In genomic region chr16:9516444-9516843, GRCh38 we compare ENCODE assay signal across 29 cellular contexts.
"Had no signal": no experiment of that assay in that cellular context is flagged by ENCODE, and none has a peak within 500 bp of the region (broad histone marks: within the 10 kb centered on the region; RNA-seq: fewer than 3 reads in every experiment).

No MANE protein-coding gene starts in this region.

- H3K27me3 Mint-ChIP-seq: naive thymus-derived CD4-positive, alpha-beta T cell; progenitor cell of endocrine pancreas; stimulated activated naive B cell treated with anti-CD40 and anti-IgM and Interleukin-4, amounts not matched to agents 10 μg/mL and 1 μg/mL and 100 μg/mL, for 72 hours; stimulated activated naive CD8-positive, alpha-beta T cell treated with anti-CD3 and anti-CD28 coated beads, Interleukin-15, Interleukin-2, amounts not matched to agents 100 ng/mL and 50 ng/mL, for 24 hours had no signal

- H3K4me1 Mint-ChIP-seq: naive thymus-derived CD4-positive, alpha-beta T cell; natural killer cell; stimulated activated effector memory CD8-positive, alpha-beta T cell treated with anti-CD3 and anti-CD28 coated beads, Interleukin-12 subunit alpha, Interleukin-12 subunit beta, amount 100 ng/mL, for 72 hours; stimulated activated naive B cell treated with anti-CD40 and anti-IgM and Interleukin-4, amounts not matched to agents 10 μg/mL and 1 μg/mL and 100 μg/mL, for 72 hours had no signal

- H3K9ac ChIP-seq: neural progenitor cell, parathyroid adenoma had no signal

- H3K36me3 Mint-ChIP-seq: natural killer cell; neural progenitor cell; stimulated activated effector memory CD8-positive, alpha-beta T cell treated with anti-CD3 and anti-CD28 coated beads, Interleukin-12 subunit alpha, Interleukin-12 subunit beta, amount 100 ng/mL, for 72 hours; stimulated activated naive B cell treated with anti-CD40 and anti-IgM and Interleukin-4, amounts not matched to agents 10 μg/mL and 1 μg/mL and 100 μg/mL, for 72 hours had no signal

- H3K27me3 ChIP-seq: neural progenitor cell, ovary, spleen, stomach, thyroid gland, transverse colon, upper lobe of left lung, vagina had no signal

- H3K36me3 ChIP-seq: neural progenitor cell, ovary, spleen, stomach, thoracic aorta, thyroid gland, transverse colon, upper lobe of left lung, vagina had no signal

- H3K4me3 ChIP-seq: neural progenitor cell, ovary, psoas muscle, skin epidermis, smooth muscle cell, spleen, stomach, thoracic aorta, thyroid gland, transverse colon, upper lobe of left lung, vagina had no signal

- H3K4me1 ChIP-seq: neural progenitor cell, parathyroid adenoma, psoas muscle, spleen, stomach, thyroid gland, upper lobe of left lung, vagina had no signal

- H3K79me2 ChIP-seq: parathyroid adenoma had no signal

- H3K4me3 Mint-ChIP-seq: naive thymus-derived CD4-positive, alpha-beta T cell; natural killer cell; nephron; neural progenitor cell; stimulated activated effector memory CD8-positive, alpha-beta T cell treated with anti-CD3 and anti-CD28 coated beads, Interleukin-12 subunit alpha, Interleukin-12 subunit beta, amount 100 ng/mL, for 72 hours; stimulated activated naive B cell treated with anti-CD40 and anti-IgM and Interleukin-4, amounts not matched to agents 10 μg/mL and 1 μg/mL and 100 μg/mL, for 72 hours; stimulated activated naive CD8-positive, alpha-beta T cell treated with anti-CD3 and anti-CD28 coated beads, Interleukin-15, Interleukin-2, amounts not matched to agents 100 ng/mL and 50 ng/mL, for 24 hours had no signal

- H2AFZ ChIP-seq: neural progenitor cell, parathyroid adenoma had no signal

- H3K27ac Mint-ChIP-seq: naive thymus-derived CD4-positive, alpha-beta T cell; natural killer cell; nephron; progenitor cell of endocrine pancreas; stimulated activated effector memory CD8-positive, alpha-beta T cell treated with anti-CD3 and anti-CD28 coated beads, Interleukin-12 subunit alpha, Interleukin-12 subunit beta, amount 100 ng/mL, for 72 hours; stimulated activated naive B cell treated with anti-CD40 and anti-IgM and Interleukin-4, amounts not matched to agents 10 μg/mL and 1 μg/mL and 100 μg/mL, for 72 hours; stimulated activated naive CD8-positive, alpha-beta T cell treated with anti-CD3 and anti-CD28 coated beads, Interleukin-15, Interleukin-2, amounts not matched to agents 100 ng/mL and 50 ng/mL, for 24 hours had no signal

- DNase-seq: naive thymus-derived CD4-positive, alpha-beta T cell; natural killer cell; occipital lobe; ovary; posterior cingulate gyrus; psoas muscle; right cardiac atrium; spleen; stimulated activated CD4-positive, alpha-beta T cell treated with anti-CD3 and anti-CD28 coated beads, Interleukin-12 subunit alpha, Interleukin-12 subunit beta, amount 100 ng/mL, for 4 hours; stimulated activated CD4-positive, alpha-beta T cell treated with anti-CD3 and anti-CD28 coated beads, Interleukin-2, amount 100 ng/mL, for 24 hours; stimulated activated CD4-positive, alpha-beta T cell treated with anti-CD3 and anti-CD28 coated beads, Interleukin-2, amount 100 ng/mL, for 48 hours; stimulated activated CD4-positive, alpha-beta T cell treated with anti-CD3 and anti-CD28 coated beads, Interleukin-4, amount 100 ng/mL, for 24 hours; stimulated activated naive B cell treated with anti-CD40 and anti-IgM and Interleukin-4, amounts not matched to agents 10 μg/mL and 1 μg/mL and 100 μg/mL, for 72 hours; stimulated activated naive CD4-positive, alpha-beta T cell treated with Interleukin-2 at 50 U/mL for 16 hours; stomach; thyroid gland; transverse colon; upper lobe of left lung had no signal

- H3K4me2 ChIP-seq: neural progenitor cell, smooth muscle cell had no signal

- H3K9me3 ChIP-seq: ovary, thoracic aorta, thyroid gland, transverse colon, vagina had no signal

- ATAC-seq: naive thymus-derived CD4-positive, alpha-beta T cell; natural killer cell; psoas muscle; right cardiac atrium; sciatic nerve; stimulated activated effector memory CD8-positive, alpha-beta T cell treated with anti-CD3 and anti-CD28 coated beads, Interleukin-12 subunit alpha, Interleukin-12 subunit beta, amount 100 ng/mL, for 72 hours; stimulated activated naive B cell treated with anti-CD40 and anti-IgM and Interleukin-4, amounts not matched to agents 10 μg/mL and 1 μg/mL and 100 μg/mL, for 72 hours had no signal

- H3K27ac ChIP-seq: neural progenitor cell, ovary, parathyroid adenoma, psoas muscle, skin epidermis, spleen, stomach, thoracic aorta, thyroid gland, transverse colon, upper lobe of left lung, vagina had no signal
